ENCODE assay signal across 30 cellular contexts in genomic region chr4:8155660-8156421, GRCh38. TPM values are rescaled to one million over a fixed set of nuclear protein-coding genes. Genes with fewer than 3 reads are reported as not detected.
DNase-seq lines count a peak whose midpoint lies in the region; ATAC-seq and TF ChIP-seq lines count a peak whose summit lies in the region.
"Had no signal": no experiment of that assay in that cellular context is flagged by ENCODE, and none has a peak within 500 bp of the region (broad histone marks: within the 10 kb centered on the region; RNA-seq: fewer than 3 reads in every experiment).

No MANE protein-coding gene starts in this region.

- no peak overlapping the region for H3K23ac ChIP-seq in H9 (ENCODE audit: insufficient read length, low read depth, low read length)

- no peak overlapping the region for H3K4me2 ChIP-seq in H9 (ENCODE audit: insufficient read depth, insufficient read length, low read length)
- H3K4me2 ChIP-seq: neural progenitor cell had no signal

- DNase-seq in NCI-H748 (lab: John Stamatoyannopoulos, UW; ENCODE audit: unreplicated experiment) (peak; percentile 14), NCI-H748 treated with DMSO at 0.1 percent for 48 hours (lab: John Stamatoyannopoulos, UW) (no peak), H9 (no peak), endothelial cell (ENCODE audit: low spot score) (no peak), Ammon's horn (ENCODE audit: low spot score) (no peak), NCI-H526 treated with DMSO at 0.1 percent for 48 hours (lab: John Stamatoyannopoulos, UW) (no peak)
- DNase-seq: 8988T; activated CD4-positive, alpha-beta T cell treated with anti-CD3 and anti-CD28 coated beads for 36 hours; activated CD8-positive, alpha-beta memory T cell treated with anti-CD3 and anti-CD28 coated beads, Interleukin-2, amount 50 U/mL, for 48 hours; activated naive CD4-positive, alpha-beta T cell treated with anti-CD3 and anti-CD28 coated beads, Interleukin-2, amount 50 U/mL, for 16 hours; cerebellar nuclear complex; DND-41; KBM-7; mammary epithelial cell; MG63; NCI-H1105 treated with DMSO at 0.1 percent for 48 hours; NCI-H2029 treated with DMSO at 0.1 percent for 48 hours; NCI-H524 treated with DMSO at 0.1 percent for 48 hours; right lobe of liver; stimulated activated CD4-positive, alpha-beta T cell treated with anti-CD3 and anti-CD28 coated beads, Interleukin-12 subunit alpha, Interleukin-12 subunit beta, amount 100 ng/mL, for 4 hours; stimulated activated CD4-positive, alpha-beta T cell treated with anti-CD3 and anti-CD28 coated beads, Interleukin-2, amount 100 ng/mL, for 48 hours; T-helper 9 cell; tibial artery had no signal

- H2BK15ac ChIP-seq in H9 (ENCODE audit: low read depth, low read length), result no peak overlapping the region

- no peak for ATAC-seq in GM19324 (IDR thresholded peaks at IDR 0.05; ENCODE audit: low FRiP score, unreplicated experiment)
- ATAC-seq: activated CD4-positive, alpha-beta T cell treated with anti-CD3 and anti-CD28 coated beads for 36 hours; activated CD8-positive, alpha-beta T cell treated with anti-CD3 and anti-CD28 coated beads for 36 hours; right lobe of liver had no signal

- no peak overlapping the region for H3T11ph ChIP-seq in H9 (ENCODE audit: low read length)

- no peak overlapping the region for H3K18ac ChIP-seq in H9 (ENCODE audit: insufficient read length, low read depth, low read length)

- H3K9ac ChIP-seq in H9 (ENCODE audit: extremely low read depth, insufficient read length, low read length), result no peak overlapping the region
- H3K9ac ChIP-seq in skeletal muscle tissue (ENCODE audit: low read depth in 1 of 3, low read length in 3 of 3), result peak overlapping the region in 1 of 3 donors; percentile 62
- H3K9ac ChIP-seq: neural progenitor cell had no signal

- H3K36me3 Mint-ChIP-seq in H9 (ENCODE audit: insufficient read depth in 1 of 3, low read depth in 3 of 3), result no peaks in the 10 kb centered on the region
- H3K36me3 Mint-ChIP-seq in endothelial cell (ENCODE audit: low read depth, unreplicated experiment), result peaks cover 3% of the 10 kb centered on the region
- H3K36me3 Mint-ChIP-seq: brain, neural progenitor cell had no signal

- H3K9me3 Mint-ChIP-seq in H9 (no peaks in the 10 kb centered on the region), endothelial cell (ENCODE audit: unreplicated experiment) (no peaks in the 10 kb centered on the region)
- H3K9me3 Mint-ChIP-seq: activated CD8-positive, alpha-beta T cell treated with anti-CD3 and anti-CD28 coated beads for 36 hours; activated T-helper 1 cell treated with anti-CD3 and anti-CD28 coated beads, Interleukin-12 subunit alpha, Interleukin-12 subunit beta, Interleukin-2, Interleukin-4 antibody, amounts not matched to agents 30 ng/mL and 10 ng/mL and 1 ng/mL, durations not matched to agents 14 hours and 24 hours and 36 hours; neural progenitor cell had no signal

- no peak overlapping the region for H2BK120ac ChIP-seq in H9 (ENCODE audit: low read depth, low read length, poor library complexity, severe bottlenecking)

- H3K23me2 ChIP-seq in H9 (ENCODE audit: insufficient read length, low read depth, low read length, poor library complexity, severe bottlenecking), result peaks cover 9% of the 10 kb centered on the region

- H3K4me3 Mint-ChIP-seq in H9 (no peak overlapping the region), endothelial cell (ENCODE audit: unreplicated experiment) (no peak overlapping the region)
- H3K4me3 Mint-ChIP-seq: activated CD4-positive, alpha-beta T cell treated with anti-CD3 and anti-CD28 coated beads for 36 hours; activated CD8-positive, alpha-beta T cell treated with anti-CD3 and anti-CD28 coated beads for 36 hours; activated T-helper 1 cell treated with anti-CD3 and anti-CD28 coated beads, Interleukin-12 subunit alpha, Interleukin-12 subunit beta, Interleukin-2, Interleukin-4 antibody, amounts not matched to agents 30 ng/mL and 10 ng/mL and 1 ng/mL, durations not matched to agents 14 hours and 24 hours and 36 hours; neural progenitor cell had no signal

- no CpG with 5 or more reads among the region's 14 CpGs for WGBS in H9 (ENCODE audit: extremely low coverage, insufficient read length, low lambda C conversion rate)

- H3K56ac ChIP-seq in H9 (ENCODE audit: insufficient read length, low read depth, low read length), result no peak overlapping the region

- H4K5ac ChIP-seq in H9 (ENCODE audit: insufficient read length, low read depth, low read length), result no peak overlapping the region

- H3K4me1 Mint-ChIP-seq in H9, result peaks cover 12% of the 10 kb centered on the region in 2 experiments
- peaks cover 4% of the 10 kb centered on the region for H3K4me1 Mint-ChIP-seq in endothelial cell (ENCODE audit: unreplicated experiment)

- TF ChIP-seq CTCF in H9 (conservative IDR thresholded peaks at IDR 0.05) (peak; percentile 32; the same call in 1 of the 3 replicates), endothelial cell (IDR thresholded peaks at IDR 0.05; ENCODE audit: unreplicated experiment) (no peak)

- H3K4me1 ChIP-seq in H9 (ENCODE audit: insufficient read depth, low read length) (no peaks in the 10 kb centered on the region), skeletal muscle tissue (ENCODE audit: control insufficient read depth in 3 of 3, insufficient read depth in 3 of 3, low read length in 3 of 3) (peaks cover 45 to 81% (median 69%) of the 10 kb centered on the region in 3 donors)

- H3K27me3 ChIP-seq in H9 (ENCODE audit: insufficient read depth, low read length) (peaks cover 8% of the 10 kb centered on the region; the same call in 1 of the 2 replicates), skeletal muscle tissue (ENCODE audit: control insufficient read depth in 3 of 3, insufficient read depth in 3 of 3, low read length in 3 of 3) (no peaks in the 10 kb centered on the region)
- H3K27me3 ChIP-seq: right lobe of liver, tibial artery had no signal

- H3K27ac ChIP-seq in H9 (ENCODE audit: insufficient read length, low read depth, low read length) (no peak overlapping the region), skeletal muscle tissue (ENCODE audit: low read depth, low read length) (peak overlapping the region; percentile 62)
- H3K27ac ChIP-seq: neural progenitor cell, right lobe of liver, tibial artery had no signal

- H3K79me2 ChIP-seq in H9 (ENCODE audit: insufficient read depth, low read length), result no peaks in the 10 kb centered on the region

- H2BK20ac ChIP-seq in H9 (ENCODE audit: low read depth, low read length, poor library complexity, severe bottlenecking), result no peak overlapping the region

- peak overlapping the region in 1 of 3 donors; percentile 81 for H3K4me3 ChIP-seq in skeletal muscle tissue (ENCODE audit: low read length in 3 of 3)
- H3K4me3 ChIP-seq: MG63, neural progenitor cell, right lobe of liver, tibial artery had no signal

- no peaks in the 10 kb centered on the region for H3K79me1 ChIP-seq in H9 (ENCODE audit: insufficient read depth, low read depth, low read length, poor library complexity, severe bottlenecking)

- no peak overlapping the region for H4K8ac ChIP-seq in H9 (replicated peaks; ENCODE audit: insufficient read length, low read depth, low read length)

- no peak overlapping the region for H2AK5ac ChIP-seq in H9 (ENCODE audit: insufficient read length, low read length)

- no peak overlapping the region for H2BK12ac ChIP-seq in H9 (ENCODE audit: insufficient read length, low read depth, low read length)

- H4K91ac ChIP-seq in H9 (ENCODE audit: insufficient read length, low read depth, low read length), result no peak overlapping the region

- H3K27ac Mint-ChIP-seq in H9, result no peak overlapping the region
- peak overlapping the region; percentile 48 for H3K27ac Mint-ChIP-seq in endothelial cell (ENCODE audit: unreplicated experiment)
- H3K27ac Mint-ChIP-seq: activated CD4-positive, alpha-beta T cell treated with anti-CD3 and anti-CD28 coated beads for 36 hours; activated CD8-positive, alpha-beta T cell treated with anti-CD3 and anti-CD28 coated beads for 36 hours; activated T-helper 1 cell treated with anti-CD3 and anti-CD28 coated beads, Interleukin-12 subunit alpha, Interleukin-12 subunit beta, Interleukin-2, Interleukin-4 antibody, amounts not matched to agents 30 ng/mL and 10 ng/mL and 1 ng/mL, durations not matched to agents 14 hours and 24 hours and 36 hours; brain; CD14-positive monocyte; neural progenitor cell had no signal

- no peak overlapping the region for H3K14ac ChIP-seq in H9 (ENCODE audit: insufficient read depth, low read length)

- no peaks in the 10 kb centered on the region for H4K20me1 ChIP-seq in H9 (ENCODE audit: control insufficient read depth, insufficient read depth, insufficient read length)

- no peak overlapping the region for H2BK5ac ChIP-seq in H9 (ENCODE audit: insufficient read length, low read length)

- H3K9me3 ChIP-seq in H9 (ENCODE audit: control insufficient read depth, low read depth, low read length) (no peaks in the 10 kb centered on the region), skeletal muscle tissue (ENCODE audit: control insufficient read depth in 3 of 3, low read length in 3 of 3) (no peaks in the 10 kb centered on the region)
- H3K9me3 ChIP-seq: MG63, right lobe of liver, tibial artery had no signal

- no peak overlapping the region for H2AFZ ChIP-seq in H9 (ENCODE audit: low read length)
- H2AFZ ChIP-seq: neural progenitor cell had no signal

- H3K36me3 ChIP-seq in skeletal muscle tissue (ENCODE audit: control insufficient read depth in 3 of 3, insufficient read depth in 3 of 3, low read length in 3 of 3), result no peaks in the 10 kb centered on the region
- H3K36me3 ChIP-seq: MG63, neural progenitor cell, right lobe of liver, tibial artery had no signal

- peaks cover 50% of the 10 kb centered on the region for H3K27me3 Mint-ChIP-seq in H9 (ENCODE audit: low read depth)
- H3K27me3 Mint-ChIP-seq in endothelial cell (ENCODE audit: unreplicated experiment), result peaks cover 15% of the 10 kb centered on the region

- no peak overlapping the region for H3K4ac ChIP-seq in H9 (ENCODE audit: low read depth, low read length)

RNA-seq across cellular contexts. Expression of gene ABLIM2, which starts 2.8 kb away (rescaled TPM):
- 0.90 and 1.0 TPM in 2 replicates for total RNA-seq in H9 (2021)
- 0.74 TPM for total RNA-seq in endothelial cell (ENCODE audit: unreplicated experiment)
- 7.3 TPM for total RNA-seq in skeletal muscle tissue

RNA-seq across cellular contexts. Expression of gene SH3TC1, which starts 43.2 kb away (rescaled TPM):
- total RNA-seq in H9 (2021) (0.39 and 0.74 TPM in 2 replicates), endothelial cell (ENCODE audit: unreplicated experiment) (114 TPM), skeletal muscle tissue (13.0 TPM)
